In the genomic region with DNA sequence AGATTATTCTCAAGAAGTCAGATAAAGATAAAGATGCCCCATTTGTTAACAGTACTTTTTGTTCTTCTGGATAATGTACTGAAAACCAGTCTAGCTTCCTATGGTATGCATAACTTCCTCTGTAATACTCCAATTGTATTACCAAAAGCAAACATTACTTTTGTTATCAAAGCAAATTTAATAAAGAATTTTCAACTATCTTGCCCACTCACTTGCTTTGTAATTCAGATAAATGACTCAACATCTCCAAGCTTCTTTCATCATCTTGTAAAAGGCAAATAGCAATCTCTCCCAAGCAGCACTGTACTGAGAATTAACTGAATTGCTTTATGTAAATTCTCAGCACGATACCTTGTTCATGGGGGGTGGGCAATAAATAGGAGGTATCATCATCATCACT, we compare ENCODE assay signal across 1 cellular context.
TF ChIP-seq lines count a peak whose summit lies in the region.

No MANE protein-coding gene starts in this region.

TF ChIP-seq in K562, 482 proteins besides CTCF, POLR2A, EP300 and RAD21 (continued from another document):
- TF ChIP-seq CEBPG (CRISPR knock-in tag; IDR thresholded peaks at IDR 0.05) = no peak
- TF ChIP-seq CEBPG (tag; conservative IDR thresholded peaks at IDR 0.05 in 1 of 2, IDR thresholded peaks at IDR 0.05 in 1 of 2) = peak in 1 of 2 experiments; percentile 44; a peak in 1 of 4 replicates
TF ChIP-seq in K562: peak in this region for 2.
